12 cellular contexts compared by ENCODE assay signal in the genomic region with DNA sequence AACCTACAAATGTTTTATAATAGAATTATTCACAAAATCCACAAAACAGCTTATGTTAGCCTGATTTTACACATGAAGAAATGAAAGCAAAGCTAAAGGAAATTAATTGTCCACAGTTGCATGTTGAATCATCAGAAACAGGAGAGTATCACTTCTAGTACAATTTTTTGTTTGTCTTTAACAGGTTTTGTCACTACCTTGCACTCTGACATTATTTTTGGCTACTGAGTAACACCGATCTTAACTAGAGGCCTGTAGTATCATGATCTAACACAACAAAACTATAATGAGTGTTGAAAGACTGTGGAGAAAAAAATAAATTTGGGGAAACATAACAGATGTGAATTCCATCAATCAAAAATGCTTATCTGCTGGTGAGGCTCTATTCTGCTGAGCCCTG.
DNase-seq lines count a peak whose midpoint lies in the region; ATAC-seq, FAIRE-seq and TF ChIP-seq lines count a peak whose summit lies in the region.
"Had no signal": no experiment of that assay in that cellular context is flagged by ENCODE, and none has a peak within 500 bp of the region (broad histone marks: within the 10 kb centered on the region; RNA-seq: fewer than 3 reads in every experiment).

No MANE protein-coding gene starts in this region.

- DNase-seq in GM18507 (ENCODE audit: extremely low spot score, insufficient read length, low read depth): no peak
- peak; percentile 9 for DNase-seq in dermis blood vessel endothelial cell
- no peak for DNase-seq in globus pallidus (ENCODE audit: low spot score)
- DNase-seq in substantia nigra (lab: John Stamatoyannopoulos, UW): no peak
- DNase-seq in pancreas: no peak
- DNase-seq: aorta, heart left ventricle, NCI-H187, T-helper 9 cell had no signal

- H3K27ac ChIP-seq in substantia nigra (ENCODE audit: low read depth, low read length, poor library complexity, severe bottlenecking) (no peak overlapping the region), pancreas (no peak overlapping the region)
- H3K27ac ChIP-seq: heart left ventricle had no signal

- no peaks in the 10 kb centered on the region for H3K27me3 ChIP-seq in pancreas
- H3K27me3 ChIP-seq: heart left ventricle had no signal

- intact Hi-C loops in pancreas (cut with DNase I): no loop called here

- ATAC-seq in GM21515 (IDR thresholded peaks at IDR 0.05; ENCODE audit: unreplicated experiment) (peak; percentile 66), HG03378 (IDR thresholded peaks at IDR 0.05; ENCODE audit: unreplicated experiment) (peak; percentile 81), HG02623 (IDR thresholded peaks at IDR 0.05; ENCODE audit: unreplicated experiment) (no peak), pancreas (no peak)
- ATAC-seq: heart left ventricle had no signal

- no peaks in the 10 kb centered on the region for H3K36me3 ChIP-seq in pancreas
- H3K36me3 ChIP-seq: heart left ventricle had no signal

- TF ChIP-seq CTCF in pancreas (IDR thresholded peaks at IDR 0.05): no peak

- H3K9me3 ChIP-seq in pancreas: no peaks in the 10 kb centered on the region
- H3K9me3 ChIP-seq: heart left ventricle had no signal

- peak; percentile 92 for FAIRE-seq in GM18507 (lab: Jason Lieb, UNC)
- FAIRE-seq in pancreas (lab: Jason Lieb, UNC): no peak

- H3K4me3 ChIP-seq in pancreas: no peak overlapping the region
- H3K4me3 ChIP-seq: heart left ventricle had no signal

- WGBS in pancreas, 2 donors: 14% methylated on average over 1 of the region's 1 CpG

- H3K4me1 ChIP-seq in pancreas: peaks cover 0 to 9% (median 8%) of the 10 kb centered on the region in 3 donors

Comparison
In these comparisons a context has a peak if more than half of its experiments do, and no peak if none do; other contexts are left out.
1. ATAC-seq: peak in GM21515 (single experiment) and HG03378 (single experiment); none in HG02623 (single experiment) and pancreas (0 of 4).